Comparison of ENCODE assay signal across 7 cellular contexts in genomic region chr3:14897266-14897665, GRCh38.
"Had no signal": no experiment of that assay in that cellular context is flagged by ENCODE, and none has a peak within 500 bp of the region (broad histone marks: within the 10 kb centered on the region; RNA-seq: fewer than 3 reads in every experiment).

No MANE protein-coding gene starts in this region.

- H3K4me1 Mint-ChIP-seq: IgD-negative memory B cell had no signal

- H3K4me3 Mint-ChIP-seq: IgD-negative memory B cell had no signal

- H3K27ac Mint-ChIP-seq: IgD-negative memory B cell had no signal

- DNase-seq: IMR-90, KBM-7 had no signal

- ATAC-seq: HepG2, K562 had no signal

- H3K36me3 Mint-ChIP-seq: IgD-negative memory B cell had no signal

- H3K27ac ChIP-seq: HL-60 had no signal

- FAIRE-seq: HepG2, HTR-8/SVneo, K562 had no signal

- H3K4me3 ChIP-seq: K562 had no signal
